24 cellular contexts compared by ENCODE assay signal in the genomic region with DNA sequence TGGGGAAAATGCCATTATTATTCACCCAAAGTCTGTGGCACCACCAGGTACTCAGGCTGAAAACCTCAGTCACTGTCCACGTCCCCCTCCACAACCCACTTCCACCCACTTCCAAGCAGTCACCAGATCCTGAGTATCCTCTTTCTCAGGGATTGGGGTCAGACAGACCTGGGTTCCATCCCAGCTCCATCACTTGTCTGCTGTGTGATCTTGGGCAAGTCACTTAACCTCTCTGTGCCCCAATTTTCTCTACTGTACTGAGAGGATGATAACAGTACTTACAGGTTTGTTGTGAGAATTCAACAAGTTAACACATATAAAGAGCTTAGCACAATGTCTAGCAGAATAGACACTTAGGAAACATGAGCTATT. TPM values are rescaled to one million over a fixed set of nuclear protein-coding genes. Genes with fewer than 3 reads are reported as not detected.
"Had no signal": no experiment of that assay in that cellular context is flagged by ENCODE, and none has a peak within 500 bp of the region (broad histone marks: within the 10 kb centered on the region; RNA-seq: fewer than 3 reads in every experiment).

No MANE protein-coding gene starts in this region.

- ATAC-seq: activated naive CD8-positive, alpha-beta T cell treated with anti-CD3 and anti-CD28 coated beads, Interleukin-2, amount 50 U/mL, for 24 hours; left ventricle myocardium superior; naive thymus-derived CD8-positive, alpha-beta T cell; stimulated activated naive CD8-positive, alpha-beta T cell treated with anti-CD3 and anti-CD28 coated beads, Interleukin-15, Interleukin-2, amounts not matched to agents 100 U/mL and 50 U/mL, for 24 hours had no signal

- H3K36me3 ChIP-seq: cardiac muscle cell, prostate gland, spleen, upper lobe of left lung had no signal

- H3K4me3 ChIP-seq: cardiac muscle cell, prostate gland, spleen, upper lobe of left lung had no signal

- H3K4me1 Mint-ChIP-seq: naive thymus-derived CD8-positive, alpha-beta T cell had no signal

- H3K27ac Mint-ChIP-seq: activated naive CD8-positive, alpha-beta T cell treated with anti-CD3 and anti-CD28 coated beads, Interleukin-2, amount 50 U/mL, for 24 hours; activated T-helper 1 cell treated with anti-CD3 and anti-CD28 coated beads, Interleukin-12 subunit alpha, Interleukin-12 subunit beta, Interleukin-2, Interleukin-4 antibody, amounts not matched to agents 30 ng/mL and 10 ng/mL and 1 ng/mL, durations not matched to agents 14 hours and 24 hours and 36 hours; dendritic cell treated with granulocyte-macrophage colony-stimulating factor and Interleukin-4, amounts not matched to agents 40 ng/mL and 50 ng/mL, for 4 days; mesothelial cell of epicardium; naive thymus-derived CD8-positive, alpha-beta T cell; T-helper 2 cell treated with Interferon-gamma antibody and Interleukin-4, amounts not matched to agents 5 μg/mL and 100 μg/mL, for 36 hours had no signal

- H3K4me3 Mint-ChIP-seq: activated naive CD8-positive, alpha-beta T cell treated with anti-CD3 and anti-CD28 coated beads, Interleukin-2, amount 50 U/mL, for 24 hours; activated T-helper 1 cell treated with anti-CD3 and anti-CD28 coated beads, Interleukin-12 subunit alpha, Interleukin-12 subunit beta, Interleukin-2, Interleukin-4 antibody, amounts not matched to agents 30 ng/mL and 10 ng/mL and 1 ng/mL, durations not matched to agents 14 hours and 24 hours and 36 hours; dendritic cell treated with granulocyte-macrophage colony-stimulating factor and Interleukin-4, amounts not matched to agents 40 ng/mL and 50 ng/mL, for 4 days; mesothelial cell of epicardium; naive thymus-derived CD8-positive, alpha-beta T cell; T-helper 2 cell treated with Interferon-gamma antibody and Interleukin-4, amounts not matched to agents 5 μg/mL and 100 μg/mL, for 36 hours had no signal

- H3K36me3 Mint-ChIP-seq: mesothelial cell of epicardium; naive thymus-derived CD8-positive, alpha-beta T cell had no signal

- H3K27me3 ChIP-seq: upper lobe of left lung had no signal

- H3K9me3 ChIP-seq: prostate gland, upper lobe of left lung had no signal

- H3K27ac ChIP-seq: cardiac muscle cell, prostate gland, spleen, upper lobe of left lung, VCaP had no signal

- H3K9me3 Mint-ChIP-seq: activated naive CD8-positive, alpha-beta T cell treated with anti-CD3 and anti-CD28 coated beads, Interleukin-2, amount 50 U/mL, for 24 hours; activated T-helper 1 cell treated with anti-CD3 and anti-CD28 coated beads, Interleukin-12 subunit alpha, Interleukin-12 subunit beta, Interleukin-2, Interleukin-4 antibody, amounts not matched to agents 30 ng/mL and 10 ng/mL and 1 ng/mL, durations not matched to agents 14 hours and 24 hours and 36 hours; dendritic cell treated with granulocyte-macrophage colony-stimulating factor and Interleukin-4, amounts not matched to agents 40 ng/mL and 50 ng/mL, for 4 days had no signal

- H3K4me1 ChIP-seq: prostate gland, spleen, upper lobe of left lung had no signal

- DNase-seq: activated CD4-positive, alpha-beta T cell treated with anti-CD3 and anti-CD28 coated beads for 1 hour; activated CD4-positive, alpha-beta T cell treated with anti-CD3 and anti-CD28 coated beads, Interleukin-2, amount 50 U/mL, for 1 hour; activated gamma-delta T cell; activated naive CD4-positive, alpha-beta T cell treated with anti-CD3 and anti-CD28 coated beads, Interleukin-2, amount 50 U/mL, for 16 hours; activated naive CD8-positive, alpha-beta T cell treated with anti-CD3 and anti-CD28 coated beads, Interleukin-2, amount 50 U/mL, for 24 hours; effector CD8-positive, alpha-beta T cell; foreskin melanocyte; kidney glomerular epithelial cell; left ventricle myocardium superior; mammary epithelial cell; naive thymus-derived CD8-positive, alpha-beta T cell; spleen; stimulated activated CD4-positive, alpha-beta T cell treated with anti-CD3 and anti-CD28 coated beads, Interleukin-4, amount 100 ng/mL, for 24 hours; stimulated activated naive CD8-positive, alpha-beta T cell treated with anti-CD3 and anti-CD28 coated beads, Interleukin-15, Interleukin-2, amounts not matched to agents 100 U/mL and 50 U/mL, for 24 hours; upper lobe of left lung had no signal

RNA-seq across cellular contexts. Expression of a gene that starts 29.7 kb away (rescaled TPM):
- total RNA-seq: activated T-helper 1 cell treated with anti-CD3 and anti-CD28 coated beads, Interleukin-12 subunit alpha, Interleukin-12 subunit beta, Interleukin-2, Interleukin-4 antibody, amounts not matched to agents 30 ng/mL and 10 ng/mL and 1 ng/mL, durations not matched to agents 14 hours and 24 hours and 36 hours; osteoblast; subcutaneous adipose tissue had no signal
- polyA plus RNA-seq: mammary epithelial cell; naive thymus-derived CD8-positive, alpha-beta T cell had no signal
